10 cellular contexts compared by ENCODE assay signal in the genomic region with DNA sequence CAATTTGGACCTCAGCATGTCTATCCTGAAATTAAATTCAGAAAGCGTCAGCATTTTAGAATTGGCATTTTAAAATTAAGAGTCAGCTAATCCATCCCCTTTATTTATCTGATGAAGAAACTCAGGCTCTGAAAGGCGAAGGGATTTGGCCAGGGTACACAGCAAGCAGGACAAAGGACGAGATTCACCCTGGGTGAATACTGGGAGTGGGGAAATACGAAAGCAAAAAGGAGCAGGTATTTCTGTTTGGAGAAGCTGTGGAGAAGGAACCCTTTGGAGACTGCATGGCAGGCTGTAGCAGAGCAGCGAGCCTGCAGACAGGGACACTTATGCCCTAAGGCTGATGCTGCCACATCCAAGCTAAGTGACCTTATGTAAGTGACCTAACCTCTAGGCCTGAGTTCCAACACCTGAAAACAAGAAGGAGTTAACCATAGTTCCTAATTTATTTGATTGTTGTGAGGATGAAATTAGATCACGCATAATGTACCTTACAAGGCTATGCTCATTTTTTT.
A peak's percentile ranks its signal among the peaks of the same experiment; 100 is the strongest.
DNase-seq lines count a peak whose midpoint lies in the region; ATAC-seq and TF ChIP-seq lines count a peak whose summit lies in the region.
"Had no signal": no experiment of that assay in that cellular context is flagged by ENCODE, and none has a peak within 500 bp of the region (broad histone marks: within the 10 kb centered on the region; RNA-seq: fewer than 3 reads in every experiment).

No MANE protein-coding gene starts in this region.

- no peaks in the 10 kb centered on the region for H3K79me1 ChIP-seq in mesendoderm (ENCODE audit: low read length)

- H3K36me3 Mint-ChIP-seq in GM23338 (ENCODE audit: low read depth), result no peaks in the 10 kb centered on the region
- H3K36me3 Mint-ChIP-seq: T-cell had no signal

- no peak overlapping the region for H2BK5ac ChIP-seq in mesendoderm (ENCODE audit: low read length)

- H3K79me2 ChIP-seq in DOHH2 (ENCODE audit: control insufficient read depth, low read length) (no peaks in the 10 kb centered on the region), GM23338 (replicated peaks; ENCODE audit: insufficient read depth) (no peaks in the 10 kb centered on the region), SK-N-SH (ENCODE audit: insufficient read depth) (no peaks in the 10 kb centered on the region), mesendoderm (ENCODE audit: control insufficient read depth, insufficient read depth, low read length) (no peaks in the 10 kb centered on the region)

- POLR2A ChIA-PET in SK-N-SH (lab: Yijun Ruan, JAX), result interaction anchor here (1.0 to 2.2 kb wide), 8 partner anchors 16 to 770 kb away, joined by 3 to 14 read pairs (median 4); no protein-coding TSS in a partner anchor

- H3K4me3 Mint-ChIP-seq in GM23338, result no peak overlapping the region
- H3K4me3 Mint-ChIP-seq: T-cell had no signal

- no peak overlapping the region for H4K5ac ChIP-seq in mesendoderm (ENCODE audit: low read length)

- intact Hi-C loops in tibial artery (cut with DNase I; ENCODE audit: low total_unique reads), result loop anchor here (5.0 to 10.0 kb wide), 2 partner anchors 761 to 1184 kb away; no protein-coding TSS in a partner anchor
- intact Hi-C loops in ovary (cut with DNase I), result no loop called here

- no peak overlapping the region for H4K8ac ChIP-seq in mesendoderm (ENCODE audit: low read depth, low read length)

- H3K27ac ChIP-seq in DOHH2 (ENCODE audit: low read depth, low read length) (no peak overlapping the region), GM23338 (ENCODE audit: low read depth) (no peak overlapping the region), SK-N-SH (ENCODE audit: low read depth in 2 of 2, low read length in 1 of 2) (peak overlapping the region; percentile 61 to 98), mesendoderm (ENCODE audit: low read depth, low read length) (no peak overlapping the region), tibial artery (no peak overlapping the region), ovary (no peak overlapping the region)

- H3K4me2 ChIP-seq in DOHH2 (ENCODE audit: low read length), result 0 out of 2 replicates have a peak overlapping the region, but pooled peaks have one; percentile 12
- H3K4me2 ChIP-seq in GM23338, result no peak overlapping the region
- peak overlapping the region; percentile 57 for H3K4me2 ChIP-seq in SK-N-SH
- H3K4me2 ChIP-seq in mesendoderm (ENCODE audit: low read length), result no peak overlapping the region

- H2BK15ac ChIP-seq in mesendoderm (replicated peaks; ENCODE audit: low read depth), result no peak overlapping the region

- peak overlapping the region; percentile 10; the same call in 1 of the 2 replicates for H3K9ac ChIP-seq in SK-N-SH
- no peak overlapping the region for H3K9ac ChIP-seq in mesendoderm (ENCODE audit: low read length)

- H3K9me3 Mint-ChIP-seq in GM23338, result no peaks in the 10 kb centered on the region
- H3K9me3 Mint-ChIP-seq: T-cell had no signal

- no peaks in the 10 kb centered on the region for H3K27me3 ChIP-seq in DOHH2 (ENCODE audit: control insufficient read depth, low read length)
- no peaks in the 10 kb centered on the region for H3K27me3 ChIP-seq in GM23338 (ENCODE audit: insufficient read depth)
- H3K27me3 ChIP-seq in SK-N-SH (ENCODE audit: insufficient read depth), result no peaks in the 10 kb centered on the region
- no peaks in the 10 kb centered on the region for H3K27me3 ChIP-seq in mesendoderm (ENCODE audit: insufficient read depth, low read length, poor library complexity)
- H3K27me3 ChIP-seq in tibial artery, result no peaks in the 10 kb centered on the region
- H3K27me3 ChIP-seq in ovary, result no peaks in the 10 kb centered on the region

- H3K36me3 ChIP-seq in DOHH2 (ENCODE audit: control insufficient read depth, low read length) (no peaks in the 10 kb centered on the region), GM23338 (ENCODE audit: insufficient read depth) (no peaks in the 10 kb centered on the region), SK-N-SH (replicated peaks in 1 of 2; ENCODE audit: control insufficient read depth in 1 of 2, insufficient read depth in 2 of 2, low read length in 1 of 2) (no peaks in the 10 kb centered on the region), mesendoderm (ENCODE audit: control insufficient read depth, insufficient read depth, low read length) (no peaks in the 10 kb centered on the region), tibial artery (no peaks in the 10 kb centered on the region), ovary (no peaks in the 10 kb centered on the region)

- H4K20me1 ChIP-seq in DOHH2 (ENCODE audit: control insufficient read depth, insufficient read depth, low read depth, low read length) (no peaks in the 10 kb centered on the region), GM23338 (replicated peaks; ENCODE audit: insufficient read depth) (no peaks in the 10 kb centered on the region), SK-N-SH (ENCODE audit: insufficient read depth) (no peaks in the 10 kb centered on the region)

- no peak overlapping the region for H2BK120ac ChIP-seq in mesendoderm (ENCODE audit: low read depth, low read length)

- no peak for TF ChIP-seq POLR2A in ovary (IDR thresholded peaks at IDR 0.05)

- no peak overlapping the region for H2AK5ac ChIP-seq in mesendoderm (ENCODE audit: low read length)

- TF ChIP-seq CTCF in DOHH2 (IDR thresholded peaks at IDR 0.05; ENCODE audit: low read depth, low read length, poor library complexity, severe bottlenecking), result no peak
- no peak for TF ChIP-seq CTCF in GM23338 (conservative IDR thresholded peaks at IDR 0.05; ENCODE audit: low read depth in 2 of 2)
- TF ChIP-seq CTCF in SK-N-SH (IDR thresholded peaks at IDR 0.05), result no peak
- no peak for TF ChIP-seq CTCF in tibial artery (IDR thresholded peaks at IDR 0.05)
- TF ChIP-seq CTCF in ovary (IDR thresholded peaks at IDR 0.05), result no peak

- no peak overlapping the region for H3K4ac ChIP-seq in mesendoderm (ENCODE audit: low read depth, low read length)

- no peak for TF ChIP-seq RAD21 in SK-N-SH (IDR thresholded peaks at IDR 0.05; ENCODE audit: low read length)

- H3K18ac ChIP-seq in mesendoderm (ENCODE audit: low read length), result no peak overlapping the region

- H3F3A ChIP-seq in DOHH2 (ENCODE audit: control insufficient read depth, insufficient read depth) (no peaks in the 10 kb centered on the region), GM23338 (replicated peaks; ENCODE audit: low read depth) (no peaks in the 10 kb centered on the region), SK-N-SH (replicated peaks; ENCODE audit: insufficient read depth) (peaks cover 17% of the 10 kb centered on the region)

- ATAC-seq in GM23338, result peak; percentile 68
- no peak for ATAC-seq in HG03565 (IDR thresholded peaks at IDR 0.05; ENCODE audit: unreplicated experiment)
- ATAC-seq: T-cell had no signal

- TF ChIP-seq EP300 in SK-N-SH (IDR thresholded peaks at IDR 0.05; ENCODE audit: borderline replicate concordance in 1 of 2, low read depth in 1 of 2, low read length in 1 of 2), result no peak
- TF ChIP-seq EP300 in ovary (IDR thresholded peaks at IDR 0.05), result no peak

- no peak overlapping the region for H3K23ac ChIP-seq in mesendoderm (ENCODE audit: low read length)

- no peak overlapping the region for H3K4me3 ChIP-seq in DOHH2 (ENCODE audit: low read length)
- no peak overlapping the region for H3K4me3 ChIP-seq in GM23338
- H3K4me3 ChIP-seq in SK-N-SH (ENCODE audit: low read depth in 2 of 2, low read length in 1 of 2), result peak overlapping the region in 1 of 2 experiments; percentile 24; a peak in 1 of 4 replicates
- H3K4me3 ChIP-seq in mesendoderm (ENCODE audit: low read length), result no peak overlapping the region
- H3K4me3 ChIP-seq in tibial artery, result no peak overlapping the region
- no peak overlapping the region for H3K4me3 ChIP-seq in ovary

- H3K27ac Mint-ChIP-seq in GM23338, result no peak overlapping the region
- H3K27ac Mint-ChIP-seq: T-cell had no signal

- 68% methylated on average over 6 of the region's 6 CpGs for whole genome bisulfite sequencing in SK-N-SH (ENCODE audit: low lambda C conversion rate)
- no CpG with 5 or more reads among the region's 6 CpGs for WGBS in mesendoderm (ENCODE audit: extremely low coverage, insufficient coverage, low lambda C conversion rate)
- 81 to 89% (median 88%) methylated on average over 6 of the region's 6 CpGs for WGBS in ovary, 3 donors

- CTCF ChIA-PET in SK-N-SH (lab: Yijun Ruan, JAX), result interaction anchor here (0.5 to 3.1 kb wide), 62 partner anchors 8 to 1308 kb away, joined by 3 to 35 read pairs (median 4); no protein-coding TSS in a partner anchor

- peaks cover 12% of the 10 kb centered on the region for H3K4me1 ChIP-seq in DOHH2 (ENCODE audit: control insufficient read depth, low read length)
- H3K4me1 ChIP-seq in GM23338 (ENCODE audit: insufficient read depth), result no peaks in the 10 kb centered on the region
- H3K4me1 ChIP-seq in SK-N-SH (ENCODE audit: control insufficient read depth in 1 of 2, insufficient read depth in 2 of 2, low read depth in 1 of 2, low read length in 1 of 2), result peaks cover 20 to 21% of the 10 kb centered on the region in 2 experiments
- H3K4me1 ChIP-seq in mesendoderm (ENCODE audit: control insufficient read depth, low read depth, low read length), result no peaks in the 10 kb centered on the region
- H3K4me1 ChIP-seq in tibial artery, result peaks cover 0 to 41% (median 14%) of the 10 kb centered on the region in 4 donors
- no peaks in the 10 kb centered on the region for H3K4me1 ChIP-seq in ovary (ENCODE audit: insufficient read depth)

- peaks cover 4% of the 10 kb centered on the region for H3K27me3 Mint-ChIP-seq in GM23338 (ENCODE audit: insufficient read depth, low read depth, poor library complexity)
- H3K27me3 Mint-ChIP-seq: T-cell had no signal

- H3K56ac ChIP-seq in mesendoderm (ENCODE audit: low read length), result no peak overlapping the region

- H3K9me3 ChIP-seq in DOHH2 (ENCODE audit: control insufficient read depth, insufficient read depth, low read length) (no peaks in the 10 kb centered on the region), SK-N-SH (no peaks in the 10 kb centered on the region), tibial artery (no peaks in the 10 kb centered on the region), ovary (no peaks in the 10 kb centered on the region)

- H3K9me2 ChIP-seq in DOHH2 (replicated peaks; ENCODE audit: control insufficient read depth, low read length) (no peaks in the 10 kb centered on the region), GM23338 (ENCODE audit: insufficient read depth) (no peaks in the 10 kb centered on the region), SK-N-SH (0 out of 2 replicates have a peak, but pooled peaks cover 3% of the 10 kb centered on the region)

- H2AFZ ChIP-seq in GM23338 (peak overlapping the region; percentile 2), SK-N-SH (ENCODE audit: low read depth) (peak overlapping the region; percentile 69)

- peaks cover 6% of the 10 kb centered on the region; the same call in 2 of the 3 replicates for H3K4me1 Mint-ChIP-seq in GM23338

- DNase-seq in GM23338 (ENCODE audit: low spot score), result no peak
- DNase-seq in SK-N-SH, result peak; percentile 15
- peak; percentile 36 for DNase-seq in mesendoderm
- DNase-seq in tibial artery, result no peak
- DNase-seq in activated CD4-positive, alpha-beta T cell treated with anti-CD3 and anti-CD28 coated beads for 1 hour, result no peak
- DNase-seq in ovary, result no peak
- DNase-seq: activated naive CD4-positive, alpha-beta T cell had no signal

Comparison
In these comparisons a context has a peak if more than half of its experiments do, and no peak if none do; other contexts are left out.
1. H3K27ac ChIP-seq: peak in SK-N-SH (2 of 2); none in DOHH2 (single experiment), GM23338 (single experiment), mesendoderm (single experiment), tibial artery (0 of 2) and ovary (0 of 2).
2. H3K4me2 ChIP-seq: peak in DOHH2 (single experiment) and SK-N-SH (single experiment); none in GM23338 (single experiment) and mesendoderm (single experiment).
3. DNase-seq: peak in SK-N-SH (single experiment) and mesendoderm (single experiment); none in GM23338 (single experiment), tibial artery (0 of 2), activated CD4-positive, alpha-beta T cell treated with anti-CD3 and anti-CD28 coated beads for 1 hour (single experiment) and ovary (0 of 5).